In the genomic region with DNA sequence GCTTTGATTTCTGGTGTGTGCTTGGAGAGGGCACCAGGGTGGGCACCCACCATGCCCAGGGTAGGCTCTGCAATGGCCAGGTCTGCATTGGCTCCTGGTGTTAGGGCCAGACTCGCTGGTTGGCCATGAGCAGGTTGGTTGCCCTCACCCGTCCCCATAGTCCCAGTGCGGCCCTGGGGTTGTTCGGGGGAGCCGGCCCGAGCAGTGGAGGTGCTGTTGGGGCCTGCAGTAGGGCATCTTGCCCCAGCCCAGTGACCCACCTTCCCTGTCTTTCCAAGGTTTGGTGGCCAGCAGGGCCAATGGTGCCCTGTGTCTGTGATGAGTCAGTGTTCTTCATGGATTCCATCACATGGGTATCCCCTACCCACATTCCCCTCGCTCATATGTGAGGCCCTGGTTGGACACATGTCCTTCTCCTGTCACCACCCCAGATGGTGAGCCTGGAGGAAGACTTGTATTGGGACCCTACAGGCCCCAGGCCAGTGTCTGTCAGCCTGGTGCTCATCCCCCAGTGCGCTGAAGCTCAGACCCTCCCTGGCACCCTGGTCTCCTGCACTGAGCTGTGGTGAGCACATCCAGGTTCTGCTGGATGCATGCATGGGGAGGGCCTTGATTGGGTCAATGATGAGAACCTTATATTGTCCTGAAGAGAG, we compare ENCODE assay signal across 1 cellular context.
TF ChIP-seq lines count a peak whose summit lies in the region.

No MANE protein-coding gene starts in this region.

TF ChIP-seq in SK-N-SH treated with all-trans-retinoic acid at 6 μM for 48 hours, 23 proteins besides CTCF, POLR2A, EP300 and RAD21 (continued from another document):
- TF ChIP-seq ARNTL (CRISPR knock-in tag; IDR thresholded peaks at IDR 0.05; ENCODE audit: borderline replicate concordance, low read depth), result no peak
- TF ChIP-seq, protein P1, sequence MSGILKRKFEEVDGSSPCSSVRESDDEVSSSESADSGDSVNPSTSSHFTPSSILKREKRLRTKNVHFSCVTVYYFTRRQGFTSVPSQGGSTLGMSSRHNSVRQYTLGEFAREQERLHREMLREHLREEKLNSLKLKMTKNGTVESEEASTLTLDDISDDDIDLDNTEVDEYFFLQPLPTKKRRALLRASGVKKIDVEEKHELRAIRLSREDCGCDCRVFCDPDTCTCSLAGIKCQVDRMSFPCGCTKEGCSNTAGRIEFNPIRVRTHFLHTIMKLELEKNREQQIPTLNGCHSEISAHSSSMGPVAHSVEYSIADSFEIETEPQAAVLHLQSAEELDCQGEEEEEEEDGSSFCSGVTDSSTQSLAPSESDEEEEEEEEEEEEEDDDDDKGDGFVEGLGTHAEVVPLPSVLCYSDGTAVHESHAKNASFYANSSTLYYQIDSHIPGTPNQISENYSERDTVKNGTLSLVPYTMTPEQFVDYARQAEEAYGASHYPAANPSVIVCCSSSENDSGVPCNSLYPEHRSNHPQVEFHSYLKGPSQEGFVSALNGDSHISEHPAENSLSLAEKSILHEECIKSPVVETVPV (CRISPR knock-in tag; IDR thresholded peaks at IDR 0.05), result no peak
